In genomic region chr9:109088221-109088620, GRCh38 we compare ENCODE assay signal across 17 cellular contexts. TPM values are rescaled to one million over a fixed set of nuclear protein-coding genes. Genes with fewer than 3 reads are reported as not detected.
DNase-seq lines count a peak whose midpoint lies in the region; ATAC-seq and TF ChIP-seq lines count a peak whose summit lies in the region.
"Had no signal": no experiment of that assay in that cellular context is flagged by ENCODE, and none has a peak within 500 bp of the region (broad histone marks: within the 10 kb centered on the region; RNA-seq: fewer than 3 reads in every experiment).

No MANE protein-coding gene starts in this region.

- no peak overlapping the region for H2AFZ ChIP-seq in osteoblast (ENCODE audit: low read length)

- H3K79me2 ChIP-seq in osteoblast (ENCODE audit: insufficient read depth, low read length), result peaks cover 29% of the 10 kb centered on the region

- H3K4me1 ChIP-seq in CD4-positive, CD25-positive, alpha-beta regulatory T cell (ENCODE audit: control insufficient read depth, insufficient read depth, low read length, poor library complexity, severe bottlenecking), result peaks cover 3% of the 10 kb centered on the region
- H3K4me1 ChIP-seq in RWPE2 (ENCODE audit: insufficient read depth, poor library complexity, severe bottlenecking) (no peaks in the 10 kb centered on the region), osteoblast (ENCODE audit: insufficient read depth, low read length) (peaks cover 7% of the 10 kb centered on the region)

- H3K9me3 ChIP-seq in CD4-positive, CD25-positive, alpha-beta regulatory T cell (ENCODE audit: control insufficient read depth in 2 of 2, low read length in 2 of 2), result no peaks in the 10 kb centered on the region
- no peaks in the 10 kb centered on the region for H3K9me3 ChIP-seq in RWPE2 (ENCODE audit: severe bottlenecking)
- no peaks in the 10 kb centered on the region for H3K9me3 ChIP-seq in osteoblast (ENCODE audit: low read depth, low read length)
- H3K9me3 ChIP-seq: Caco-2 had no signal

- H3K36me3 Mint-ChIP-seq in CD4-positive, CD25-positive, alpha-beta regulatory T cell, result peaks cover 56% of the 10 kb centered on the region

- POLR2A ChIA-PET in RWPE1 (lab: Yijun Ruan, JAX; ENCODE audit: low non-redundant PET), result no interaction called here

- H3K4me1 Mint-ChIP-seq in CD4-positive, CD25-positive, alpha-beta regulatory T cell, result peaks cover 5 to 30% (median 16%) of the 10 kb centered on the region in 4 donors

- no peaks in the 10 kb centered on the region for H3K27me3 Mint-ChIP-seq in CD4-positive, CD25-positive, alpha-beta regulatory T cell
- H3K27me3 Mint-ChIP-seq: T-cell had no signal

- CTCF ChIA-PET in RWPE1 (lab: Yijun Ruan, JAX), result interaction anchor here (0.6 to 0.7 kb wide), 3 partner anchors 9 to 64 kb away, joined by 3 to 5 read pairs (median 4); no protein-coding TSS in a partner anchor

- no peak overlapping the region for H3K4me3 Mint-ChIP-seq in CD4-positive, CD25-positive, alpha-beta regulatory T cell
- H3K4me3 Mint-ChIP-seq: T-cell had no signal

- peaks cover 5% of the 10 kb centered on the region for H4K20me1 ChIP-seq in osteoblast (ENCODE audit: insufficient read depth, low read length)

- peaks cover 85% of the 10 kb centered on the region for H3K36me3 ChIP-seq in CD4-positive, CD25-positive, alpha-beta regulatory T cell (ENCODE audit: control insufficient read depth, insufficient read depth, low read length)
- peaks cover 81% of the 10 kb centered on the region for H3K36me3 ChIP-seq in RWPE2 (ENCODE audit: low read depth)
- H3K36me3 ChIP-seq in osteoblast (ENCODE audit: insufficient read depth, low read length), result peaks cover 28% of the 10 kb centered on the region

- no peak overlapping the region for H3K4me2 ChIP-seq in osteoblast (ENCODE audit: insufficient read depth, low read length)

- H3K9me3 Mint-ChIP-seq in CD4-positive, CD25-positive, alpha-beta regulatory T cell, result no peaks in the 10 kb centered on the region
- H3K9me3 Mint-ChIP-seq: T-cell had no signal

- DNase-seq in CD4-positive, CD25-positive, alpha-beta regulatory T cell, result no peak
- DNase-seq in EL, result peak; percentile 60
- DNase-seq in RWPE2 (ENCODE audit: low spot score), result no peak
- DNase-seq in osteoblast (ENCODE audit: insufficient read length, low spot score, missing footprints), result peak; percentile 29
- no peak for DNase-seq in DMS79 treated with DMSO at 0.1 percent for 48 hours (lab: John Stamatoyannopoulos, UW)
- DNase-seq in RWPE1 (ENCODE audit: low spot score), result no peak
- DNase-seq: Caco-2, H7, NCI-H1105, NCI-H1694, NCI-H2081 treated with DMSO at 0.1 percent for 48 hours, NCI-H446 treated with DMSO at 0.1 percent for 48 hours, Right ventricle myocardium superior, T-cell had no signal

- no peak overlapping the region for H3K4me3 ChIP-seq in CD4-positive, CD25-positive, alpha-beta regulatory T cell (ENCODE audit: low read depth, low read length)
- H3K4me3 ChIP-seq in RWPE2 (ENCODE audit: severe bottlenecking), result no peak overlapping the region
- no peak overlapping the region for H3K4me3 ChIP-seq in osteoblast (ENCODE audit: insufficient read depth, low read length)
- H3K4me3 ChIP-seq: SK-N-MC had no signal

- ATAC-seq in CD4-positive, CD25-positive, alpha-beta regulatory T cell (ENCODE audit: low read depth in 2 of 2), result no peak
- peak; percentile 31; the same call in 1 of the 3 replicates for ATAC-seq in RWPE2 (ENCODE audit: low read depth)
- ATAC-seq in HG02759 (IDR thresholded peaks at IDR 0.05; ENCODE audit: unreplicated experiment), result no peak
- ATAC-seq: Panc1, T-cell had no signal

- no peaks in the 10 kb centered on the region for H3K27me3 ChIP-seq in CD4-positive, CD25-positive, alpha-beta regulatory T cell (ENCODE audit: control insufficient read depth, insufficient read depth, low read length)
- H3K27me3 ChIP-seq in RWPE2 (ENCODE audit: insufficient read depth, poor library complexity, severe bottlenecking) (no peaks in the 10 kb centered on the region), osteoblast (ENCODE audit: insufficient read depth, low read length) (no peaks in the 10 kb centered on the region)

- peak overlapping the region; percentile 9 to 43 (median 23) for H3K27ac Mint-ChIP-seq in CD4-positive, CD25-positive, alpha-beta regulatory T cell
- H3K27ac Mint-ChIP-seq: T-cell had no signal

- no peak for TF ChIP-seq CTCF in RWPE2 (IDR thresholded peaks at IDR 0.05; ENCODE audit: poor library complexity, severe bottlenecking)
- no peak for TF ChIP-seq CTCF in osteoblast (IDR thresholded peaks at IDR 0.05; ENCODE audit: extremely low read depth, low read depth, low read length)
- TF ChIP-seq CTCF in RWPE1 (conservative IDR thresholded peaks at IDR 0.05; ENCODE audit: low read depth), result no peak

- no peak overlapping the region for H3K27ac ChIP-seq in CD4-positive, CD25-positive, alpha-beta regulatory T cell (ENCODE audit: insufficient read depth, low read length, poor library complexity, severe bottlenecking)
- H3K27ac ChIP-seq in RWPE2 (ENCODE audit: poor library complexity, severe bottlenecking), result no peak overlapping the region
- no peak overlapping the region for H3K27ac ChIP-seq in osteoblast (ENCODE audit: low read depth, low read length)
- H3K27ac ChIP-seq in RWPE1, result no peak overlapping the region
- H3K27ac ChIP-seq: SK-N-MC had no signal

RNA-seq across cellular contexts. Expression of gene TMEM245, which starts 31.5 kb away (rescaled TPM):
- 33.7 TPM for total RNA-seq in CD4-positive, CD25-positive, alpha-beta regulatory T cell
- polyA plus RNA-seq in CD4-positive, CD25-positive, alpha-beta regulatory T cell, result 10 to 100 TPM; 22.6 to 36.9 (median 27.6) TPM
- total RNA-seq in osteoblast, result 45.2 and 46.9 TPM in 2 replicates

Comparison
In these comparisons a context has a peak if more than half of its experiments do, and no peak if none do; other contexts are left out.
1. DNase-seq: peak in EL (single experiment) and osteoblast (single experiment); none in CD4-positive, CD25-positive, alpha-beta regulatory T cell (0 of 3), RWPE2 (single experiment), DMS79 treated with DMSO at 0.1 percent for 48 hours (single experiment) and RWPE1 (single experiment).